9 cellular contexts compared by ENCODE assay signal in the genomic region with DNA sequence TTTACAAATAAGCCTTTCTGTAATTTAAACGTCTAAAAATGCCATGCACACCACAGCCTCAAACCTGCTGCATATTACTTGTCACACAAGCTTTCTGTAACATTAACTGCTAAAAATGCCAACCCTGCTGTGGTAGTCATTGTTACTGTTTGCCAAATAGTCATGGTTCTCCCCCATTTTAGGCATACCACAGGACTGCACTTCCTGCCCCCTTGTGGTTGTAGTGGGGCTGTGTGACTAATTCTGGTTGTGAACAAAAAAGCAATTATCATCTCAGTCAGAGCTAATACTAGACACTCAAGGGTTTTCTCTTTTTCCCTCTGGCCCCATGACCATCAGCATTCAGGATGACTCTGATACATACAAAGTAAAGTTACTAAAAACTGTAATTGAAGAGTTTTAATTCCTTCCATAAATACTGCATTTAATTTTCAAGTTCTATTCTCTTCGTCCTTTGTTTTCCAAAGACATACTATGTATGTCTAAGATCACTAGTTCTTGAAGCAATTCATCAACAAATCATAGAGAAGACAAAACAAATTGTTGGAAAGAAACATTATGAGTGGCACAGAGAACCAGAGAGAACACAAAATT. TPM values are rescaled to one million over a fixed set of nuclear protein-coding genes. Genes with fewer than 3 reads are reported as not detected.
DNase-seq lines count a peak whose midpoint lies in the region; ATAC-seq and TF ChIP-seq lines count a peak whose summit lies in the region.
"Had no signal": no experiment of that assay in that cellular context is flagged by ENCODE, and none has a peak within 500 bp of the region (broad histone marks: within the 10 kb centered on the region; RNA-seq: fewer than 3 reads in every experiment).

No MANE protein-coding gene starts in this region.

- H3K4me3 ChIP-seq in Karpas-422 (ENCODE audit: low read length): no peak overlapping the region
- no peak overlapping the region for H3K4me3 ChIP-seq in transverse colon
- H3K4me3 ChIP-seq in gastroesophageal sphincter: no peak overlapping the region

- H4K20me1 ChIP-seq in Karpas-422 (ENCODE audit: insufficient read depth, low read depth, low read length): no peaks in the 10 kb centered on the region

- H3K36me3 ChIP-seq in Karpas-422 (ENCODE audit: insufficient read depth, low read length) (no peaks in the 10 kb centered on the region), transverse colon (no peaks in the 10 kb centered on the region), gastroesophageal sphincter (no peaks in the 10 kb centered on the region)

- H3K27ac ChIP-seq in Karpas-422 (ENCODE audit: low read length) (no peak overlapping the region), transverse colon (no peak overlapping the region), gastroesophageal sphincter (no peak overlapping the region)

- intact Hi-C loops in transverse colon (cut with DNase I; ENCODE audit: low total_unique reads): no loop called here

- no peaks in the 10 kb centered on the region for H3K4me1 ChIP-seq in Karpas-422 (ENCODE audit: low read length)
- H3K4me1 ChIP-seq in transverse colon: no peaks in the 10 kb centered on the region
- no peaks in the 10 kb centered on the region for H3K4me1 ChIP-seq in gastroesophageal sphincter

- no peak for TF ChIP-seq EP300 in transverse colon (IDR thresholded peaks at IDR 0.05; ENCODE audit: low read depth)
- no peak for TF ChIP-seq EP300 in gastroesophageal sphincter (IDR thresholded peaks at IDR 0.05)

- POLR2A ChIA-PET in WTC11 (lab: Charles Lee): no interaction called here

- peak; percentile 71 for TF ChIP-seq CTCF in WTC11 (IDR thresholded peaks at IDR 0.05)
- TF ChIP-seq CTCF in transverse colon (IDR thresholded peaks at IDR 0.05): peak; percentile 14 to 31 (median 27)
- peak in 1 of 4 experiments; percentile 51 for TF ChIP-seq CTCF in gastroesophageal sphincter (IDR thresholded peaks at IDR 0.05)

- H3K4me3 Mint-ChIP-seq in WTC11: no peak overlapping the region
- H3K4me3 Mint-ChIP-seq: activated naive CD8-positive, alpha-beta T cell had no signal

- in situ Hi-C loops in transverse colon (cut with MboI; ENCODE audit: low pct_ligation_motif_present in 1 of 4, low pct_unique_long_range_greater_than_20kb in 1 of 4, low sequenced_read_pairs in 3 of 4): no loop called here

- H3K9me3 Mint-ChIP-seq in WTC11: no peaks in the 10 kb centered on the region

- peaks cover 6% of the 10 kb centered on the region for H3K27me3 Mint-ChIP-seq in WTC11 (ENCODE audit: low read depth)

- TF ChIP-seq POLR2A in transverse colon (IDR thresholded peaks at IDR 0.05) (no peak), gastroesophageal sphincter (IDR thresholded peaks at IDR 0.05) (no peak)

- H3K79me2 ChIP-seq in Karpas-422 (ENCODE audit: low read length): no peaks in the 10 kb centered on the region

- no peak overlapping the region for H3K9ac ChIP-seq in Karpas-422 (ENCODE audit: low read length)

- 44 to 56% methylated on average over 2 of the region's 2 CpGs for WGBS in transverse colon (ENCODE audit: low coverage in 1 of 2), 2 donors
- 55 to 56% methylated on average over 2 of the region's 2 CpGs for WGBS in gastroesophageal sphincter (ENCODE audit: low coverage in 1 of 2), 2 donors

- H3K9me2 ChIP-seq in Karpas-422 (replicated peaks; ENCODE audit: insufficient read depth, low read length): no peaks in the 10 kb centered on the region

- no peaks in the 10 kb centered on the region for H3K36me3 Mint-ChIP-seq in WTC11
- H3K36me3 Mint-ChIP-seq: activated naive CD8-positive, alpha-beta T cell had no signal

- no peak overlapping the region for H2AFZ ChIP-seq in Karpas-422 (ENCODE audit: low read length)

- H3K27me3 ChIP-seq in Karpas-422 (ENCODE audit: low read length) (no peaks in the 10 kb centered on the region), transverse colon (peaks cover 13% of the 10 kb centered on the region), gastroesophageal sphincter (peaks cover 9% of the 10 kb centered on the region)

- H3K9me3 ChIP-seq in Karpas-422 (ENCODE audit: low read length): no peaks in the 10 kb centered on the region
- H3K9me3 ChIP-seq in transverse colon: no peaks in the 10 kb centered on the region
- H3K9me3 ChIP-seq in gastroesophageal sphincter: no peaks in the 10 kb centered on the region

- CTCF ChIA-PET in WTC11 (lab: Charles Lee): interaction anchor here (0.8 to 3.5 kb wide), 22 partner anchors 12 to 344 kb away, joined by 3 to 25 read pairs (median 4); no protein-coding TSS in a partner anchor

- H3K4me2 ChIP-seq in Karpas-422 (ENCODE audit: low read depth, low read length, poor library complexity, severe bottlenecking): no peak overlapping the region

- no peak overlapping the region for H3K27ac Mint-ChIP-seq in WTC11
- H3K27ac Mint-ChIP-seq: activated naive CD8-positive, alpha-beta T cell had no signal

- DNase-seq in NCI-H2227 (lab: John Stamatoyannopoulos, UW; ENCODE audit: unreplicated experiment) (peak; percentile 61), NCI-H2227 treated with DMSO at 0.1 percent for 48 hours (lab: John Stamatoyannopoulos, UW) (no peak), Karpas-422 (peak; percentile 83), WTC11 (ENCODE audit: low spot score) (peak; percentile 53), iPS-NIHi7 (ENCODE audit: extremely low spot score) (peak; percentile 67), transverse colon (no peak)

- ATAC-seq in GM19463 (IDR thresholded peaks at IDR 0.05; ENCODE audit: unreplicated experiment) (peak; percentile 79), WTC11 (peak; percentile 86), gastroesophageal sphincter (no peak)

- peaks cover 24% of the 10 kb centered on the region for H3K4me1 Mint-ChIP-seq in WTC11

TF ChIP-seq in WTC11, 78 proteins besides CTCF, POLR2A, EP300 and RAD21:
- TF ChIP-seq TP53 (CRISPR knock-in tag; IDR thresholded peaks at IDR 0.05) (no peak), GABPB1 (CRISPR knock-in tag; IDR thresholded peaks at IDR 0.05) (no peak), NR3C1 (CRISPR knock-in tag; conservative IDR thresholded peaks at IDR 0.05; ENCODE audit: low read depth) (no peak), ATF1 (CRISPR knock-in tag; IDR thresholded peaks at IDR 0.05) (no peak), ZNF671 (CRISPR knock-in tag; IDR thresholded peaks at IDR 0.05) (no peak), ZNF121 (CRISPR knock-in tag; IDR thresholded peaks at IDR 0.05) (no peak), ZNF416 (CRISPR knock-in tag; IDR thresholded peaks at IDR 0.05) (no peak), AFF4 (CRISPR knock-in tag; IDR thresholded peaks at IDR 0.05; ENCODE audit: borderline replicate concordance) (no peak), E2F4 (CRISPR knock-in tag; IDR thresholded peaks at IDR 0.05; ENCODE audit: borderline replicate concordance, low read depth) (no peak), EMX1 (CRISPR knock-in tag; IDR thresholded peaks at IDR 0.05) (no peak), NR1H2 (CRISPR knock-in tag; IDR thresholded peaks at IDR 0.05) (no peak)

RNA-seq across cellular contexts. Expression of gene SLC35F4, which starts 5.7 kb away (rescaled TPM):
- total RNA-seq in Karpas-422 (2014; rRNA removed; shearing (Covaris generic); ENCODE audit: low replicate concordance): not detected in 2 replicates
- total RNA-seq in WTC11 (2021) (not detected in 3 replicates), transverse colon (not detected), gastroesophageal sphincter (not detected)

Comparison
In these comparisons a context has a peak if more than half of its experiments do, and no peak if none do; other contexts are left out.
1. DNase-seq: peak in NCI-H2227 (single experiment), Karpas-422 (single experiment), WTC11 (single experiment) and iPS-NIHi7 (single experiment); none in NCI-H2227 treated with DMSO at 0.1 percent for 48 hours (single experiment) and transverse colon (single experiment).